ENCODE assay signal across 9 cellular contexts in genomic region chr5:111461261-111461671, GRCh38. TPM values are rescaled to one million over a fixed set of nuclear protein-coding genes. Genes with fewer than 3 reads are reported as not detected.
DNase-seq lines count a peak whose midpoint lies in the region; ATAC-seq and TF ChIP-seq lines count a peak whose summit lies in the region.
"Had no signal": no experiment of that assay in that cellular context is flagged by ENCODE, and none has a peak within 500 bp of the region (broad histone marks: within the 10 kb centered on the region; RNA-seq: fewer than 3 reads in every experiment).

No MANE protein-coding gene starts in this region.

- no peak overlapping the region for H3K23ac ChIP-seq in trophoblast cell (ENCODE audit: low read length)

- H2BK12ac ChIP-seq in trophoblast cell (ENCODE audit: low read length): no peak overlapping the region

- no peak overlapping the region for H3K4me3 Mint-ChIP-seq in endodermal cell
- no peak overlapping the region for H3K4me3 Mint-ChIP-seq in activated T-cell treated with anti-CD3 and anti-CD28 coated beads, Interleukin-2, amount 50 U/mL, for 4 hours

- H3K14ac ChIP-seq in trophoblast cell (ENCODE audit: low read length): no peak overlapping the region

- H3K36me3 ChIP-seq in endodermal cell (ENCODE audit: control insufficient read depth, insufficient read depth, low read length) (no peaks in the 10 kb centered on the region), trophoblast cell (ENCODE audit: control insufficient read depth in 1 of 2, insufficient read depth in 2 of 2, low read length in 2 of 2) (no peaks in the 10 kb centered on the region)
- H3K36me3 ChIP-seq: gastrocnemius medialis had no signal

- DNase-seq in NCI-H82 (lab: John Stamatoyannopoulos, UW): peak; percentile 44
- DNase-seq in NCI-H82 treated with DMSO at 0.1 percent for 48 hours (lab: John Stamatoyannopoulos, UW; ENCODE audit: unreplicated experiment): no peak
- peak; percentile 33 for DNase-seq in NCI-H2107 (lab: John Stamatoyannopoulos, UW)
- peak; percentile 80 for DNase-seq in endodermal cell
- peak; percentile 61 to 72 for DNase-seq in trophoblast cell
- no peak for DNase-seq in activated T-cell treated with anti-CD3 and anti-CD28 coated beads, Interleukin-2, amount 50 U/mL, for 4 hours
- no peak for DNase-seq in stimulated activated CD4-positive, alpha-beta T cell treated with anti-CD3 and anti-CD28 coated beads, Interleukin-15, amount 100 ng/mL, for 24 hours
- DNase-seq: gastrocnemius medialis had no signal

- no peaks in the 10 kb centered on the region for H3K36me3 Mint-ChIP-seq in endodermal cell (ENCODE audit: low read depth)
- peaks cover 38% of the 10 kb centered on the region for H3K36me3 Mint-ChIP-seq in activated T-cell treated with anti-CD3 and anti-CD28 coated beads, Interleukin-2, amount 50 U/mL, for 4 hours (ENCODE audit: insufficient read depth)

- no peaks in the 10 kb centered on the region for H3K79me2 ChIP-seq in trophoblast cell (ENCODE audit: control insufficient read depth, insufficient read depth, low read length, poor library complexity)

- no peak overlapping the region for H2BK5ac ChIP-seq in trophoblast cell (ENCODE audit: low read depth, low read length, poor library complexity)

- H2AFZ ChIP-seq in trophoblast cell (ENCODE audit: insufficient read depth, low read length, poor library complexity): no peak overlapping the region

- H3K79me1 ChIP-seq in trophoblast cell (ENCODE audit: low read length): no peaks in the 10 kb centered on the region

- H3K4me2 ChIP-seq in trophoblast cell (ENCODE audit: low read length): no peak overlapping the region

- no peaks in the 10 kb centered on the region for H3K27me3 ChIP-seq in endodermal cell (ENCODE audit: control insufficient read depth, insufficient read depth, low read length, poor library complexity, severe bottlenecking)
- H3K27me3 ChIP-seq in trophoblast cell (ENCODE audit: insufficient read depth, low read length): no peaks in the 10 kb centered on the region
- H3K27me3 ChIP-seq: gastrocnemius medialis had no signal

- no peak overlapping the region for H2BK120ac ChIP-seq in trophoblast cell (ENCODE audit: insufficient read depth, low read length, poor library complexity)

- H3K27ac ChIP-seq in endodermal cell (ENCODE audit: low read depth, low read length) (no peak overlapping the region), trophoblast cell (ENCODE audit: low read depth, low read length) (no peak overlapping the region)
- H3K27ac ChIP-seq: gastrocnemius medialis had no signal

- no peak for ATAC-seq in GM18873 (IDR thresholded peaks at IDR 0.05; ENCODE audit: low FRiP score, unreplicated experiment)
- ATAC-seq in activated T-cell treated with anti-CD3 and anti-CD28 coated beads, Interleukin-2, amount 50 U/mL, for 4 hours: no peak
- ATAC-seq: gastrocnemius medialis had no signal

- no peak overlapping the region for H3K4ac ChIP-seq in trophoblast cell (ENCODE audit: low read depth, low read length)

- H3K4me1 Mint-ChIP-seq in endodermal cell: peaks cover 3% of the 10 kb centered on the region
- H3K4me1 Mint-ChIP-seq in activated T-cell treated with anti-CD3 and anti-CD28 coated beads, Interleukin-2, amount 50 U/mL, for 4 hours (ENCODE audit: low read depth): peaks cover 15% of the 10 kb centered on the region

- TF ChIP-seq CTCF in endodermal cell (conservative IDR thresholded peaks at IDR 0.05): peak; percentile 78

- no peak overlapping the region for H4K8ac ChIP-seq in trophoblast cell (ENCODE audit: low read depth, low read length)

- H3K9me3 ChIP-seq in endodermal cell (ENCODE audit: control insufficient read depth, low read length): no peaks in the 10 kb centered on the region
- no peaks in the 10 kb centered on the region for H3K9me3 ChIP-seq in trophoblast cell (ENCODE audit: insufficient read depth, low read depth, low read length)
- H3K9me3 ChIP-seq: gastrocnemius medialis had no signal

- H3K4me3 ChIP-seq in endodermal cell (ENCODE audit: low read length) (no peak overlapping the region), trophoblast cell (ENCODE audit: low read depth, low read length) (no peak overlapping the region)
- H3K4me3 ChIP-seq: gastrocnemius medialis had no signal

- WGBS in endodermal cell (ENCODE audit: insufficient coverage in 1 of 2, insufficient read length in 1 of 2), 2 experiments: 33% methylated on average over 1 to 2 of the region's 2 CpGs
- WGBS in trophoblast cell (ENCODE audit: extremely low coverage, insufficient coverage, insufficient read length): no CpG with 5 or more reads among the region's 2 CpGs

- no peaks in the 10 kb centered on the region for H3K9me3 Mint-ChIP-seq in endodermal cell
- H3K9me3 Mint-ChIP-seq in activated T-cell treated with anti-CD3 and anti-CD28 coated beads, Interleukin-2, amount 50 U/mL, for 4 hours: peaks cover 4% of the 10 kb centered on the region

- H4K12ac ChIP-seq in trophoblast cell (ENCODE audit: low read depth, low read length): no peak overlapping the region

- H2AK5ac ChIP-seq in trophoblast cell (ENCODE audit: low read length): no peak overlapping the region

- no peak overlapping the region for H3K18ac ChIP-seq in trophoblast cell (ENCODE audit: low read length)

- H3K4me1 ChIP-seq in endodermal cell (ENCODE audit: control insufficient read depth, insufficient read depth, low read length) (peaks cover 3% of the 10 kb centered on the region), trophoblast cell (ENCODE audit: control insufficient read depth in 1 of 2, insufficient read depth in 2 of 2, low read length in 2 of 2) (no peaks in the 10 kb centered on the region)
- H3K4me1 ChIP-seq: gastrocnemius medialis had no signal

- no peak overlapping the region for H3K27ac Mint-ChIP-seq in endodermal cell

- H3K9ac ChIP-seq in endodermal cell (ENCODE audit: extremely low read depth, low read length, poor library complexity, severe bottlenecking) (no peak overlapping the region), trophoblast cell (ENCODE audit: low read length) (no peak overlapping the region)

- H4K91ac ChIP-seq in trophoblast cell (ENCODE audit: low read depth, low read length): no peak overlapping the region

- H3K27me3 Mint-ChIP-seq in endodermal cell (ENCODE audit: insufficient read depth): no peaks in the 10 kb centered on the region
- no peaks in the 10 kb centered on the region for H3K27me3 Mint-ChIP-seq in activated T-cell treated with anti-CD3 and anti-CD28 coated beads, Interleukin-2, amount 50 U/mL, for 4 hours (ENCODE audit: low read depth)

RNA-seq across cellular contexts. Expression of gene STARD4, which starts 51.1 kb away (rescaled TPM):
- total RNA-seq in endodermal cell: 10 to 100 TPM; 29.5 to 40.7 TPM
- polyA plus RNA-seq in endodermal cell (2013, experiment 1 of 2): 72.9 TPM
- 74.9 TPM for polyA plus RNA-seq in endodermal cell (2013, experiment 2 of 2)
- polyA plus RNA-seq in trophoblast cell (2013): 50.0 and 51.0 TPM in 2 replicates
- 10 to 100 TPM; 22.2 to 26.5 (median 24.4) TPM for total RNA-seq in activated T-cell treated with anti-CD3 and anti-CD28 coated beads, Interleukin-2, amount 50 U/mL, for 4 hours

Comparison
In these comparisons a context has a peak if more than half of its experiments do, and no peak if none do; other contexts are left out.
1. DNase-seq: peak in NCI-H82 (single experiment), NCI-H2107 (single experiment), endodermal cell (single experiment) and trophoblast cell (2 of 2); none in NCI-H82 treated with DMSO at 0.1 percent for 48 hours (single experiment), activated T-cell treated with anti-CD3 and anti-CD28 coated beads, Interleukin-2, amount 50 U/mL, for 4 hours (single experiment) and stimulated activated CD4-positive, alpha-beta T cell treated with anti-CD3 and anti-CD28 coated beads, Interleukin-15, amount 100 ng/mL, for 24 hours (single experiment).